In the genomic region with DNA sequence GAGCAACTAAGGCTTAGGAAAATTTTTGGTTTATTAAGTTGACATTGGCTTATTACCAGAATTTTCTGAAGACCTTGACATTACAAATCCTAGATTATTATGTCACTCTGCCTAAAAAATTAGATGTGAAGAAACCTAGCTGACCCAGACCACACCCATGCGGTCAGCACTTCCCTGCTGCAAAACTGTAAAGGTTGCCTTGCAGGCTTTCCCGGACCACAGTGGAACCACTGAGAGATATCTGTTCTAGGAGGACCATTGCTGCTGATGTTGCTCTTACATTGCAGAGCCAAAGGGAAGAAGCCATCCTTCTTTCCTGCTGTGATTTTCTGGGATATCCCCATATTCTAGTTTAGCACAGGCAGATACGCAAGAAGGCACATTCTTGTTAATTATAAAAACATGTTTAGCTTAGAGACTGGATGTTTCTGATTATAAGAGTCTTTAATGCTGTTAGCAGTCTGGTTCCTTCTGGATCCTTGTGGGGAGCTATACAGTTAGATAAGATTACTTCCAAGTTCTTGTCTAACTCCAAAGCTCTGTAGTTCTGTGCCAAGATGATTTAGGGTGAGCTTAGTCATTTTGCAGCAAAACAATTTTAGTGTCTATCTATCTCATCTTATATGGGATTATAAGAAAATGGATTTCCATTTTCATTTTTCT, we compare ENCODE assay signal across 15 cellular contexts.
A peak's percentile ranks its signal among the peaks of the same experiment; 100 is the strongest.
DNase-seq lines count a peak whose midpoint lies in the region; ATAC-seq and TF ChIP-seq lines count a peak whose summit lies in the region.
"Had no signal": no experiment of that assay in that cellular context is flagged by ENCODE, and none has a peak within 500 bp of the region (broad histone marks: within the 10 kb centered on the region; RNA-seq: fewer than 3 reads in every experiment).

No MANE protein-coding gene starts in this region.

- no peak for ATAC-seq in GM21528 (IDR thresholded peaks at IDR 0.05; ENCODE audit: low FRiP score, unreplicated experiment)

- H3K4me3 ChIP-seq in choroid plexus epithelial cell (ENCODE audit: low read depth, low read length): no peak overlapping the region
- H3K4me3 ChIP-seq in brain microvascular endothelial cell (ENCODE audit: low read depth, low read length): no peak overlapping the region
- H3K4me3 ChIP-seq: HAP-1 had no signal

- no peak overlapping the region for H3K27ac ChIP-seq in brain microvascular endothelial cell

- H3K27me3 ChIP-seq in brain microvascular endothelial cell (replicated peaks): no peaks in the 10 kb centered on the region

- no peaks in the 10 kb centered on the region for H3K36me3 ChIP-seq in brain microvascular endothelial cell (replicated peaks)
- H3K36me3 ChIP-seq: HAP-1 had no signal

- DNase-seq in AG20443 (ENCODE audit: low spot score): peak; percentile 34
- peak; percentile 71 for DNase-seq in NOMO-1 treated with dmso at 0.1 percent for 144 hours (lab: John Stamatoyannopoulos, UW; ENCODE audit: unreplicated experiment)
- DNase-seq in choroid plexus epithelial cell (ENCODE audit: low read depth): peak; percentile 20
- peak; percentile 31 for DNase-seq in iris pigment epithelial cell (ENCODE audit: low read depth)
- no peak for DNase-seq in brain microvascular endothelial cell
- DNase-seq in COLO829 (ENCODE audit: low spot score): no peak
- no peak for DNase-seq in NAMALWA (ENCODE audit: low spot score)
- DNase-seq: ACHN, Caco-2, NCI-H187 treated with DMSO at 0.1 percent for 48 hours, NCI-H446, NCI-H748 treated with DMSO at 0.1 percent for 48 hours, SIG-M5 had no signal

- in situ Hi-C loops in brain microvascular endothelial cell (cut with HindIII; ENCODE audit: low pct_ligation_motif_present, low sequenced_read_pairs): no loop called here

- TF ChIP-seq CTCF in choroid plexus epithelial cell (conservative IDR thresholded peaks at IDR 0.05; ENCODE audit: low read depth, low read length) (no peak), brain microvascular endothelial cell (IDR thresholded peaks at IDR 0.05; ENCODE audit: low read depth, low read length, missing control alignments) (no peak)

Comparison
In these comparisons a context has a peak if more than half of its experiments do, and no peak if none do; other contexts are left out.
1. DNase-seq: peak in AG20443 (single experiment), NOMO-1 treated with dmso at 0.1 percent for 144 hours (single experiment), choroid plexus epithelial cell (single experiment) and iris pigment epithelial cell (single experiment); none in brain microvascular endothelial cell (single experiment), COLO829 (single experiment) and NAMALWA (single experiment).